In genomic region chr14:33986804-33987203, GRCh38 we compare ENCODE assay signal across 11 cellular contexts. TPM values are rescaled to one million over a fixed set of nuclear protein-coding genes. Genes with fewer than 3 reads are reported as not detected.
DNase-seq lines count a peak whose midpoint lies in the region; ATAC-seq, FAIRE-seq and TF ChIP-seq lines count a peak whose summit lies in the region.
"Had no signal": no experiment of that assay in that cellular context is flagged by ENCODE, and none has a peak within 500 bp of the region (broad histone marks: within the 10 kb centered on the region; RNA-seq: fewer than 3 reads in every experiment).

No MANE protein-coding gene starts in this region.

- no peak for FAIRE-seq in GM12892 (lab: Jason Lieb, UNC)

- no peak for ATAC-seq in HG03108 (IDR thresholded peaks at IDR 0.05; ENCODE audit: unreplicated experiment)

- no peak overlapping the region for H3K4me3 ChIP-seq in ascending aorta

- H3K36me3 ChIP-seq in ascending aorta = no peaks in the 10 kb centered on the region

- no peaks in the 10 kb centered on the region for H3K27me3 ChIP-seq in ascending aorta

- H3K4me1 ChIP-seq in ascending aorta = no peaks in the 10 kb centered on the region

- H3K27ac ChIP-seq in ascending aorta = peak overlapping the region; percentile 42 to 45

- TF ChIP-seq POLR2A in GM12892 (IDR thresholded peaks at IDR 0.05; ENCODE audit: low read depth, low read length) = no peak

- no peak for TF ChIP-seq CTCF in ascending aorta (IDR thresholded peaks at IDR 0.05)

- DNase-seq in AG08396 (ENCODE audit: low spot score) = peak; percentile 72
- DNase-seq in HS-27A (ENCODE audit: low read depth) = peak; percentile 34
- no peak for DNase-seq in ascending aorta (ENCODE audit: low spot score in 2 of 2)
- DNase-seq in iPS-NIHi7 (ENCODE audit: extremely low spot score) = peak; percentile 46
- DNase-seq in GM12892 (ENCODE audit: insufficient read length) = no peak
- no peak for DNase-seq in epidermal melanocyte (ENCODE audit: insufficient read length, low spot score)
- DNase-seq in SKM-1 (lab: John Stamatoyannopoulos, UW; ENCODE audit: unreplicated experiment) = no peak
- DNase-seq: COR-L47, Kasumi-1, occipital lobe had no signal

- intact Hi-C loops in ascending aorta (cut with DNase I) = loop anchor here (2.0 to 5.0 kb wide), 2 partner anchors 36 to 70 kb away; partner anchors contain the start of gene EGLN3

- H3K9me3 ChIP-seq in ascending aorta = no peaks in the 10 kb centered on the region

RNA-seq across cellular contexts. Expression of gene EGLN3, which starts 35.9 kb away (rescaled TPM):
- 5.9 TPM for total RNA-seq in ascending aorta
- polyA plus RNA-seq in GM12892 (2012; ENCODE audit: missing spikeins) = 28.5 TPM

Comparison
In these comparisons a context has a peak if more than half of its experiments do, and no peak if none do; other contexts are left out.
1. DNase-seq: peak in AG08396 (single experiment), HS-27A (single experiment) and iPS-NIHi7 (single experiment); none in ascending aorta (0 of 2), GM12892 (single experiment), epidermal melanocyte (single experiment) and SKM-1 (single experiment).